Comparison of ENCODE assay signal across 19 cellular contexts in the genomic region with DNA sequence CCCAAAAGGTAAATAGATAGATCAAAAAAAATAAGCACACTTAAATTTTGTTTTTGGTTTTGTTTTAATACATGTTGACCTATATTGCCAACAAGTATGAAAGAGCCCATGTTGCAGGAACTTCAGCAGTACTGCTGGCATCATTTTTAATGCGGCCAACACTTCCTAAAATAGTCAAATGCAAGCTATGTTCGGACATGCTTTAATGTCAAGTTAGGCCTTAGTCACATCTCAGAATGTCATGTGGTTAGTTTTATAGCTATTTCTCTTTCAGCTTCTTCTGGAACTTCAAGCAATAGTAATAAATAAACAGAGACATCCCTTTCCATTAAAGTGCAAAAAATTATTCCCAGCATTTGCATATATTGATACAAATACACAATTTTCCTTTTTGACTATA.
DNase-seq lines count a peak whose midpoint lies in the region; ATAC-seq and TF ChIP-seq lines count a peak whose summit lies in the region.
"Had no signal": no experiment of that assay in that cellular context is flagged by ENCODE, and none has a peak within 500 bp of the region (broad histone marks: within the 10 kb centered on the region; RNA-seq: fewer than 3 reads in every experiment).

No MANE protein-coding gene starts in this region.

- H3K4me3 ChIP-seq in Karpas-422 (ENCODE audit: low read length): no peak overlapping the region
- H3K4me3 ChIP-seq in prostate gland: no peak overlapping the region
- H3K4me3 ChIP-seq: BLaER1 treated with 17β-estradiol and CSF1 and Interleukin-3, amounts not matched to agents 10 nM and 100 nM; K562 had no signal

- no peak overlapping the region for H3K27ac ChIP-seq in Karpas-422 (ENCODE audit: low read length)
- no peak overlapping the region for H3K27ac ChIP-seq in epithelial cell of prostate
- H3K27ac ChIP-seq in prostate gland: no peak overlapping the region
- H3K27ac ChIP-seq in RWPE1: no peak overlapping the region
- H3K27ac ChIP-seq: BLaER1 treated with 17β-estradiol and CSF1 and Interleukin-3, amounts not matched to agents 10 nM and 100 nM had no signal

- CTCF ChIA-PET in RWPE1 (lab: Yijun Ruan, JAX): no interaction called here

- no peak overlapping the region for H2AFZ ChIP-seq in Karpas-422 (ENCODE audit: low read length)

- POLR2A ChIA-PET in RWPE1 (lab: Yijun Ruan, JAX; ENCODE audit: low non-redundant PET): no interaction called here

- H3K27me3 ChIP-seq in Karpas-422 (ENCODE audit: low read length) (no peaks in the 10 kb centered on the region), prostate gland (replicated peaks; ENCODE audit: insufficient read depth) (no peaks in the 10 kb centered on the region)
- H3K27me3 ChIP-seq: BLaER1 treated with 17β-estradiol and CSF1 and Interleukin-3, amounts not matched to agents 10 nM and 100 nM had no signal

- H3K79me2 ChIP-seq in Karpas-422 (ENCODE audit: low read length): no peaks in the 10 kb centered on the region

- no peaks in the 10 kb centered on the region for H3K36me3 ChIP-seq in Karpas-422 (ENCODE audit: insufficient read depth, low read length)
- H3K36me3 ChIP-seq in prostate gland: no peaks in the 10 kb centered on the region
- H3K36me3 ChIP-seq: BLaER1 treated with 17β-estradiol and CSF1 and Interleukin-3, amounts not matched to agents 10 nM and 100 nM had no signal

- 43% methylated on average over 2 of the region's 2 CpGs for WGBS in prostate gland

- no peak for ATAC-seq in GM18861 (IDR thresholded peaks at IDR 0.05; ENCODE audit: unreplicated experiment)
- ATAC-seq: HCT116, K562 had no signal

- H3K4me2 ChIP-seq in Karpas-422 (ENCODE audit: low read depth, low read length, poor library complexity, severe bottlenecking): no peak overlapping the region
- H3K4me2 ChIP-seq: BLaER1 treated with 17β-estradiol and CSF1 and Interleukin-3, amounts not matched to agents 10 nM and 100 nM had no signal

- H4K20me1 ChIP-seq in Karpas-422 (ENCODE audit: insufficient read depth, low read depth, low read length): no peaks in the 10 kb centered on the region
- H4K20me1 ChIP-seq: BLaER1 treated with 17β-estradiol and CSF1 and Interleukin-3, amounts not matched to agents 10 nM and 100 nM had no signal

- no peaks in the 10 kb centered on the region for H3K9me2 ChIP-seq in Karpas-422 (replicated peaks; ENCODE audit: insufficient read depth, low read length)

- peak; percentile 5 for DNase-seq in Karpas-422
- DNase-seq in epithelial cell of prostate (ENCODE audit: low read depth, low spot score): peak; percentile 31
- peak; percentile 39 for DNase-seq in prostate gland (ENCODE audit: low spot score)
- DNase-seq in RWPE1 (ENCODE audit: low spot score): no peak
- no peak for DNase-seq in NCI-H446 (lab: John Stamatoyannopoulos, UW)
- DNase-seq: AML-193; CD8-positive, alpha-beta memory T cell; DMS153; DMS79; GF-D8; GOT3; H7; HFFc6; IMR-90 had no signal

- TF ChIP-seq POLR2A in prostate gland (IDR thresholded peaks at IDR 0.05): no peak

- intact Hi-C loops in prostate gland (cut with DNase I): no loop called here

- H3K9me3 ChIP-seq in Karpas-422 (ENCODE audit: low read length) (no peaks in the 10 kb centered on the region), prostate gland (no peaks in the 10 kb centered on the region)
- H3K9me3 ChIP-seq: Caco-2 had no signal

- H3K4me1 ChIP-seq in Karpas-422 (ENCODE audit: low read length) (no peaks in the 10 kb centered on the region), prostate gland (replicated peaks) (no peaks in the 10 kb centered on the region)
- H3K4me1 ChIP-seq: BLaER1 treated with 17β-estradiol and CSF1 and Interleukin-3, amounts not matched to agents 10 nM and 100 nM; Caco-2 had no signal

- no peak for TF ChIP-seq CTCF in prostate gland (IDR thresholded peaks at IDR 0.05)
- TF ChIP-seq CTCF in RWPE1 (conservative IDR thresholded peaks at IDR 0.05; ENCODE audit: low read depth): no peak

- no peak overlapping the region for H3K9ac ChIP-seq in Karpas-422 (ENCODE audit: low read length)
- H3K9ac ChIP-seq: BLaER1 treated with 17β-estradiol and CSF1 and Interleukin-3, amounts not matched to agents 10 nM and 100 nM had no signal

Comparison
In these comparisons a context has a peak if more than half of its experiments do, and no peak if none do; other contexts are left out.
1. DNase-seq: peak in Karpas-422 (single experiment), epithelial cell of prostate (single experiment) and prostate gland (single experiment); none in RWPE1 (single experiment) and NCI-H446 (0 of 2).